Comparison of ENCODE assay signal across 27 cellular contexts in the genomic region with DNA sequence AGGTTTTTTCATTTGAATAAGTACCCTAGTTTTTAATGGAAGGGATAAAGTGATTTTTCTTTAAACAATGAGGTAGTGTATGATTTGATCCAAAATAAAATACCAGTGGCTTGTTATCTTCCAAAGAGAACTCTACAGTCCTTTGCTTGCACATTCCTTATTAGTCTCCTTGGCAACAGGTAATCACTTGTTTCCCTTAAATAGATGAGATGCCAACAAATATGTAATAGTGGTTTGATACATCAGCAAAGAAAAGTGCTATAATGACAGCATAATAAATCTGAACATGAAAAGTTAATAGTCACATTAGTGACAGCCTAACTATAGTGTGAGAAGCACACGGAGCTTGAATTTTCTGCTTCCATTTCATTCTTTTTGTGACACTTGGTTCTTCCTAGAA.
DNase-seq lines count a peak whose midpoint lies in the region; ATAC-seq, FAIRE-seq and TF ChIP-seq lines count a peak whose summit lies in the region.
"Had no signal": no experiment of that assay in that cellular context is flagged by ENCODE, and none has a peak within 500 bp of the region (broad histone marks: within the 10 kb centered on the region; RNA-seq: fewer than 3 reads in every experiment).

No MANE protein-coding gene starts in this region.

- ATAC-seq in GM23338, result no peak
- peak; percentile 27 for ATAC-seq in left lung
- no peak for ATAC-seq in GM19328 (IDR thresholded peaks at IDR 0.05; ENCODE audit: unreplicated experiment)
- ATAC-seq: HCT116; heart left ventricle; sciatic nerve; stimulated activated effector memory CD8-positive, alpha-beta T cell treated with anti-CD3 and anti-CD28 coated beads, Interleukin-12 subunit alpha, Interleukin-12 subunit beta, amount 100 ng/mL, for 72 hours had no signal

- H3K4me1 ChIP-seq in GM23338 (ENCODE audit: insufficient read depth) (no peaks in the 10 kb centered on the region), left lung (no peaks in the 10 kb centered on the region)
- H3K4me1 ChIP-seq: upper lobe of left lung had no signal

- H3K27ac ChIP-seq in GM23338 (ENCODE audit: low read depth), result no peak overlapping the region
- H3K27ac ChIP-seq in left lung, result no peak overlapping the region
- H3K27ac ChIP-seq: heart left ventricle, SK-N-MC, upper lobe of left lung had no signal

- peaks cover 0 to 23% of the 10 kb centered on the region in 2 donors for H3K9me3 ChIP-seq in left lung

- H3K4me1 Mint-ChIP-seq in GM23338 (no peaks in the 10 kb centered on the region), progenitor cell of endocrine pancreas (ENCODE audit: low read depth) (peaks cover 6% of the 10 kb centered on the region)
- H3K4me1 Mint-ChIP-seq: activated naive CD8-positive, alpha-beta T cell treated with anti-CD3 and anti-CD28 coated beads, Interleukin-2, amount 10 ng/mL, durations not matched to agents 7 days and 5 days; brain; IgD-negative memory B cell; stimulated activated effector memory CD8-positive, alpha-beta T cell treated with anti-CD3 and anti-CD28 coated beads, Interleukin-12 subunit alpha, Interleukin-12 subunit beta, amount 100 ng/mL, for 72 hours had no signal

- DNase-seq in AG09309 (ENCODE audit: low read depth), result peak; percentile 41
- DNase-seq in GM23338 (ENCODE audit: low spot score), result peak; percentile 3
- peak; percentile 36 for DNase-seq in astrocyte of the spinal cord (ENCODE audit: low read depth, low spot score)
- no peak for DNase-seq in left lung
- no peak for DNase-seq in middle frontal gyrus (ENCODE audit: extremely low spot score, low spot score)
- DNase-seq in progenitor cell of endocrine pancreas (ENCODE audit: low spot score, unreplicated experiment), result no peak
- no peak for DNase-seq in GM19239 (ENCODE audit: insufficient read length, low spot score)
- DNase-seq: activated CD4-positive, alpha-beta T cell treated with anti-CD3 and anti-CD28 coated beads for 4 hours; activated CD8-positive, alpha-beta memory T cell treated with anti-CD3 and anti-CD28 coated beads for 24 hours; activated effector memory CD4-positive, alpha-beta T cell treated with anti-CD3 and anti-CD28 coated beads, Interleukin-2, amount 50 U/mL, for 16 hours; activated naive CD8-positive, alpha-beta T cell treated with anti-CD3 and anti-CD28 coated beads, Interleukin-2, amount 10 ng/mL, durations not matched to agents 7 days and 5 days; activated T-cell treated with anti-CD3 and anti-CD28 coated beads, Interleukin-2, amount 50 U/mL, for 1 hour; effector CD4-positive, alpha-beta T cell; heart left ventricle; NCI-H1105 treated with DMSO at 0.1 percent for 48 hours; NCI-H446; posterior cingulate gyrus; RPMI8226; stimulated activated CD4-positive, alpha-beta T cell treated with anti-CD3 and anti-CD28 coated beads, Interleukin-4, amount 100 ng/mL, for 24 hours; upper lobe of left lung had no signal

- FAIRE-seq in GM19239 (lab: Jason Lieb, UNC), result no peak

- H3K79me2 ChIP-seq in GM23338 (replicated peaks; ENCODE audit: insufficient read depth), result no peaks in the 10 kb centered on the region

- H3K9me3 Mint-ChIP-seq in GM23338, result peaks cover 13% of the 10 kb centered on the region
- H3K9me3 Mint-ChIP-seq in progenitor cell of endocrine pancreas (ENCODE audit: low read depth), result peaks cover 3% of the 10 kb centered on the region

- H4K20me1 ChIP-seq in GM23338 (replicated peaks; ENCODE audit: insufficient read depth), result no peaks in the 10 kb centered on the region

- no peaks in the 10 kb centered on the region for H3F3A ChIP-seq in GM23338 (replicated peaks; ENCODE audit: low read depth)

- H3K36me3 Mint-ChIP-seq in GM23338 (ENCODE audit: low read depth), result peaks cover 13% of the 10 kb centered on the region; the same call in 2 of the 3 replicates
- no peaks in the 10 kb centered on the region for H3K36me3 Mint-ChIP-seq in progenitor cell of endocrine pancreas (ENCODE audit: insufficient read depth)
- H3K36me3 Mint-ChIP-seq: activated naive CD8-positive, alpha-beta T cell treated with anti-CD3 and anti-CD28 coated beads, Interleukin-2, amount 10 ng/mL, durations not matched to agents 7 days and 5 days; brain; IgD-negative memory B cell; stimulated activated effector memory CD8-positive, alpha-beta T cell treated with anti-CD3 and anti-CD28 coated beads, Interleukin-12 subunit alpha, Interleukin-12 subunit beta, amount 100 ng/mL, for 72 hours had no signal

- no peak overlapping the region for H3K27ac Mint-ChIP-seq in GM23338
- no peak overlapping the region for H3K27ac Mint-ChIP-seq in progenitor cell of endocrine pancreas
- H3K27ac Mint-ChIP-seq: activated naive CD8-positive, alpha-beta T cell treated with anti-CD3 and anti-CD28 coated beads, Interleukin-2, amount 10 ng/mL, durations not matched to agents 7 days and 5 days; brain; IgD-negative memory B cell; stimulated activated effector memory CD8-positive, alpha-beta T cell treated with anti-CD3 and anti-CD28 coated beads, Interleukin-12 subunit alpha, Interleukin-12 subunit beta, amount 100 ng/mL, for 72 hours had no signal

- H3K27me3 ChIP-seq in GM23338 (ENCODE audit: insufficient read depth) (no peaks in the 10 kb centered on the region), left lung (no peaks in the 10 kb centered on the region)
- H3K27me3 ChIP-seq: heart left ventricle, upper lobe of left lung had no signal

- H3K4me3 ChIP-seq in AG09309 (ENCODE audit: control insufficient read depth, low read depth, low read length), result no peak overlapping the region
- no peak overlapping the region for H3K4me3 ChIP-seq in GM23338
- H3K4me3 ChIP-seq in astrocyte of the spinal cord (ENCODE audit: low read depth, low read length), result no peak overlapping the region
- H3K4me3 ChIP-seq in left lung, result no peak overlapping the region
- H3K4me3 ChIP-seq: heart left ventricle, SK-N-MC, upper lobe of left lung had no signal

- TF ChIP-seq CTCF in AG09309 (IDR thresholded peaks at IDR 0.05; ENCODE audit: control insufficient read depth, insufficient read depth, low read depth, low read length, missing control alignments) (no peak), GM23338 (conservative IDR thresholded peaks at IDR 0.05; ENCODE audit: low read depth in 2 of 2) (no peak), astrocyte of the spinal cord (IDR thresholded peaks at IDR 0.05; ENCODE audit: low read depth, low read length) (no peak), left lung (IDR thresholded peaks at IDR 0.05) (no peak), progenitor cell of endocrine pancreas (IDR thresholded peaks at IDR 0.05; ENCODE audit: unreplicated experiment) (no peak)

- no peak overlapping the region for H3K4me2 ChIP-seq in GM23338

- no peaks in the 10 kb centered on the region for H3K36me3 ChIP-seq in GM23338 (ENCODE audit: insufficient read depth)
- H3K36me3 ChIP-seq in left lung, result no peaks in the 10 kb centered on the region
- H3K36me3 ChIP-seq: heart left ventricle, upper lobe of left lung had no signal

- H2AFZ ChIP-seq in GM23338, result no peak overlapping the region

- in situ Hi-C loops in astrocyte of the spinal cord (cut with HindIII; ENCODE audit: low sequenced_read_pairs), result no loop called here

- H3K9me2 ChIP-seq in GM23338 (ENCODE audit: insufficient read depth), result peaks cover 3% of the 10 kb centered on the region; the same call in 1 of the 2 replicates

- no peak overlapping the region for H3K4me3 Mint-ChIP-seq in GM23338
- H3K4me3 Mint-ChIP-seq in progenitor cell of endocrine pancreas (ENCODE audit: low read depth), result no peak overlapping the region
- H3K4me3 Mint-ChIP-seq: activated naive CD8-positive, alpha-beta T cell treated with anti-CD3 and anti-CD28 coated beads, Interleukin-2, amount 10 ng/mL, durations not matched to agents 7 days and 5 days; brain; IgD-negative memory B cell; stimulated activated effector memory CD8-positive, alpha-beta T cell treated with anti-CD3 and anti-CD28 coated beads, Interleukin-12 subunit alpha, Interleukin-12 subunit beta, amount 100 ng/mL, for 72 hours had no signal

- intact Hi-C loops in left lung (cut with DNase I), result no loop called here

- no peaks in the 10 kb centered on the region for H3K27me3 Mint-ChIP-seq in GM23338 (ENCODE audit: insufficient read depth, low read depth, poor library complexity)
- H3K27me3 Mint-ChIP-seq in progenitor cell of endocrine pancreas, result no peaks in the 10 kb centered on the region
- H3K27me3 Mint-ChIP-seq: activated naive CD8-positive, alpha-beta T cell treated with anti-CD3 and anti-CD28 coated beads, Interleukin-2, amount 10 ng/mL, durations not matched to agents 7 days and 5 days; brain; IgD-negative memory B cell had no signal

TF ChIP-seq in GM23338, 12 proteins besides CTCF, POLR2A, EP300 and RAD21 (continues in another document):
- TF ChIP-seq EZH2phosphoT487 (IDR thresholded peaks at IDR 0.05; ENCODE audit: unreplicated experiment) (no peak), POLR2AphosphoS5 (IDR thresholded peaks at IDR 0.05; ENCODE audit: low read depth) (no peak), JUNB (IDR thresholded peaks at IDR 0.05; ENCODE audit: unreplicated experiment) (no peak), EZH2 (IDR thresholded peaks at IDR 0.05; ENCODE audit: low read depth, unreplicated experiment) (no peak), ZNF114 (CRISPR knock-in tag; IDR thresholded peaks at IDR 0.05) (no peak), STAT1 (IDR thresholded peaks at IDR 0.05; ENCODE audit: unreplicated experiment) (no peak)

Comparison
In these comparisons a context has a peak if more than half of its experiments do, and no peak if none do; other contexts are left out.
1. DNase-seq: peak in AG09309 (single experiment), GM23338 (single experiment) and astrocyte of the spinal cord (single experiment); none in left lung (0 of 2), middle frontal gyrus (single experiment), progenitor cell of endocrine pancreas (single experiment) and GM19239 (single experiment).